ENCODE assay signal across 22 cellular contexts in the genomic region with DNA sequence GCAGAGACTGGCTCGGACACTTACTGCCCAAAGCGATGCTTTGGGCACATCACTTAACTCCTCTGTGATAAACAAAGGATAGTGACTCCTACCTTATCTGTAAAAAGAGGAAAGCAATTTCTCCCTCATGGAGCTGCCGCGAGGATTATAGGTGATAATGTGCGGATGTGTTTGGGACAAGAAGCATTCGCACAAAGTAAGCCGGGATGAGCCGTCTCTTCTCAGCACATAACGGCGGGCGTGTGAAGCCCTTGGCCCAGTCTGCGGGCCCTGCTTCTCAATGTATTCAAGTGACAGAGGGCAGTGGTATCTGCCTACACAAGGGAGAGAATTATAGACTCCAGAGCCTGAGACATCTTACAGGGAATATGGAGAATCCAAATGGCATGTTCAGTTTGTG.
"Had no signal": no experiment of that assay in that cellular context is flagged by ENCODE, and none has a peak within 500 bp of the region (broad histone marks: within the 10 kb centered on the region; RNA-seq: fewer than 3 reads in every experiment).

No MANE protein-coding gene starts in this region.

- H3K27ac ChIP-seq: ovary, right atrium auricular region, skin epidermis, stomach, thoracic aorta, tibial artery, uterus had no signal

- ATAC-seq: left lobe of liver; mucosa of descending colon; naive thymus-derived CD4-positive, alpha-beta T cell; natural killer cell treated with Interleukin-12 subunit alpha and Interleukin-12 subunit beta and Interleukin-15 and Interleukin-18, amount 100 ng/mL, for 72 hours; sciatic nerve; stimulated activated naive B cell treated with anti-CD40 and anti-IgM and Interleukin-4, amounts not matched to agents 10 μg/mL and 1 μg/mL and 100 μg/mL, for 72 hours; stimulated activated naive CD8-positive, alpha-beta T cell treated with anti-CD3 and anti-CD28 coated beads, Interleukin-15, Interleukin-2, amounts not matched to agents 100 U/mL and 50 U/mL, for 24 hours had no signal

- DNase-seq: hypothalamus; immature natural killer cell; midbrain; mucosa of descending colon; naive thymus-derived CD4-positive, alpha-beta T cell; ovary; stimulated activated CD4-positive, alpha-beta T cell treated with anti-CD3 and anti-CD28 coated beads, Interleukin-12 subunit alpha, Interleukin-12 subunit beta, amount 100 ng/mL, for 4 hours; stimulated activated CD4-positive, alpha-beta T cell treated with anti-CD3 and anti-CD28 coated beads, Interleukin-15, amount 100 ng/mL, for 24 hours; stimulated activated CD4-positive, alpha-beta T cell treated with anti-CD3 and anti-CD28 coated beads, Interleukin-2, amount 100 ng/mL, for 24 hours; stimulated activated CD4-positive, alpha-beta T cell treated with anti-CD3 and anti-CD28 coated beads, Interleukin-4, amount 100 ng/mL, for 1 hour; stimulated activated naive B cell treated with anti-CD40 and anti-IgM and Interleukin-4, amounts not matched to agents 10 μg/mL and 1 μg/mL and 100 μg/mL, for 72 hours; stimulated activated naive CD8-positive, alpha-beta T cell treated with anti-CD3 and anti-CD28 coated beads, Interleukin-15, Interleukin-2, amounts not matched to agents 100 U/mL and 50 U/mL, for 24 hours; stomach; tibial artery; uterus had no signal

- H3K4me3 ChIP-seq: lung, mucosa of descending colon, ovary, right atrium auricular region, skin epidermis, stomach, thoracic aorta, tibial artery, uterus had no signal

- H3K9me3 ChIP-seq: mucosa of descending colon, ovary, right atrium auricular region, stomach, thoracic aorta, tibial artery, uterus had no signal

- H3K27me3 ChIP-seq: ovary, right atrium auricular region, stomach, tibial artery, uterus had no signal

- H3K4me1 ChIP-seq: right atrium auricular region, tibial artery, uterus had no signal

- H3K36me3 ChIP-seq: ovary, right atrium auricular region, stomach, thoracic aorta, tibial artery, uterus had no signal
